In genomic region chr15:89799925-89800500, GRCh38 we compare ENCODE assay signal across 3 cellular contexts.
TF ChIP-seq lines count a peak whose summit lies in the region.

No MANE protein-coding gene starts in this region.

TF ChIP-seq in SK-N-SH, 30 proteins besides CTCF, POLR2A, EP300 and RAD21:
- TF ChIP-seq NFIC (IDR thresholded peaks at IDR 0.05; ENCODE audit: borderline replicate concordance) (no peak), SMC3 (IDR thresholded peaks at IDR 0.05; ENCODE audit: low read depth, low read length) (no peak), MXI1 (IDR thresholded peaks at IDR 0.05; ENCODE audit: low read depth, low read length) (no peak), GATA2 (CRISPR knock-in tag; IDR thresholded peaks at IDR 0.05) (no peak), USF2 (IDR thresholded peaks at IDR 0.05; ENCODE audit: borderline replicate concordance, low read depth, low read length) (no peak), TAF1 (IDR thresholded peaks at IDR 0.05; ENCODE audit: borderline replicate concordance, low read depth, low read length) (no peak)

TF ChIP-seq in SK-N-SH treated with all-trans-retinoic acid at 6 μM for 48 hours, 23 proteins besides CTCF, POLR2A, EP300 and RAD21:
- no peak for TF ChIP-seq GLIS3 (CRISPR knock-in tag; IDR thresholded peaks at IDR 0.05)
- TF ChIP-seq TOX (CRISPR knock-in tag; IDR thresholded peaks at IDR 0.05; ENCODE audit: borderline replicate concordance): no peak
- TF ChIP-seq CSRNP3 (CRISPR knock-in tag; IDR thresholded peaks at IDR 0.05): no peak
- no peak for TF ChIP-seq RARB (CRISPR knock-in tag; IDR thresholded peaks at IDR 0.05)
- no peak for TF ChIP-seq ZC3H10 (CRISPR knock-in tag; IDR thresholded peaks at IDR 0.05)
- TF ChIP-seq ISL1 (CRISPR knock-in tag; IDR thresholded peaks at IDR 0.05): no peak
- TF ChIP-seq ESRRG (CRISPR knock-in tag; IDR thresholded peaks at IDR 0.05): no peak
- no peak for TF ChIP-seq TSHZ2 (CRISPR knock-in tag; IDR thresholded peaks at IDR 0.05)
- no peak for TF ChIP-seq PPARA (CRISPR knock-in tag; IDR thresholded peaks at IDR 0.05; ENCODE audit: borderline replicate concordance)
- TF ChIP-seq ZFP3 (CRISPR knock-in tag; IDR thresholded peaks at IDR 0.05): no peak
- no peak for TF ChIP-seq ZNF70 (CRISPR knock-in tag; IDR thresholded peaks at IDR 0.05)
- TF ChIP-seq TCF4 (CRISPR knock-in tag; IDR thresholded peaks at IDR 0.05; ENCODE audit: borderline replicate concordance): no peak
- no peak for TF ChIP-seq PATZ1 (CRISPR knock-in tag; IDR thresholded peaks at IDR 0.05; ENCODE audit: borderline replicate concordance)
- TF ChIP-seq SNAI2 (CRISPR knock-in tag; IDR thresholded peaks at IDR 0.05): no peak
- no peak for TF ChIP-seq ARNTL (CRISPR knock-in tag; IDR thresholded peaks at IDR 0.05; ENCODE audit: borderline replicate concordance, low read depth)
- TF ChIP-seq OSR1 (CRISPR knock-in tag; IDR thresholded peaks at IDR 0.05): no peak
- TF ChIP-seq ZFP30 (CRISPR knock-in tag; IDR thresholded peaks at IDR 0.05): no peak
- TF ChIP-seq CSDC2 (CRISPR knock-in tag; IDR thresholded peaks at IDR 0.05): no peak

TF ChIP-seq in IMR-90, 13 proteins besides CTCF, POLR2A, EP300 and RAD21:
- no peak for TF ChIP-seq NFE2L2 (IDR thresholded peaks at IDR 0.05; ENCODE audit: low read depth, low read length)
- TF ChIP-seq RCOR1 (IDR thresholded peaks at IDR 0.05; ENCODE audit: insufficient replicate concordance, low read length): no peak
- no peak for TF ChIP-seq ELK1 (IDR thresholded peaks at IDR 0.05; ENCODE audit: borderline replicate concordance, low read depth, low read length)
- no peak for TF ChIP-seq CHD1 (IDR thresholded peaks at IDR 0.05; ENCODE audit: low read depth, low read length)
- TF ChIP-seq MAFK (IDR thresholded peaks at IDR 0.05; ENCODE audit: low read depth, low read length): no peak
- TF ChIP-seq FOS (IDR thresholded peaks at IDR 0.05; ENCODE audit: low read depth, low read length): no peak
- TF ChIP-seq CEBPB (IDR thresholded peaks at IDR 0.05; ENCODE audit: low read depth, low read length): no peak
- no peak for TF ChIP-seq BHLHE40 (IDR thresholded peaks at IDR 0.05; ENCODE audit: low read depth, low read length)
- TF ChIP-seq USF2 (IDR thresholded peaks at IDR 0.05; ENCODE audit: low read depth, low read length): no peak
- TF ChIP-seq RFX5 (IDR thresholded peaks at IDR 0.05; ENCODE audit: low read depth, low read length): no peak
- TF ChIP-seq MAZ (IDR thresholded peaks at IDR 0.05; ENCODE audit: borderline replicate concordance, low read depth, low read length): no peak
- TF ChIP-seq MXI1 (IDR thresholded peaks at IDR 0.05; ENCODE audit: borderline replicate concordance, low read depth, low read length): no peak
- no peak for TF ChIP-seq SMC3 (IDR thresholded peaks at IDR 0.05; ENCODE audit: low read depth, low read length)
